Comparison of ENCODE assay signal across 1 cellular context in the genomic region with DNA sequence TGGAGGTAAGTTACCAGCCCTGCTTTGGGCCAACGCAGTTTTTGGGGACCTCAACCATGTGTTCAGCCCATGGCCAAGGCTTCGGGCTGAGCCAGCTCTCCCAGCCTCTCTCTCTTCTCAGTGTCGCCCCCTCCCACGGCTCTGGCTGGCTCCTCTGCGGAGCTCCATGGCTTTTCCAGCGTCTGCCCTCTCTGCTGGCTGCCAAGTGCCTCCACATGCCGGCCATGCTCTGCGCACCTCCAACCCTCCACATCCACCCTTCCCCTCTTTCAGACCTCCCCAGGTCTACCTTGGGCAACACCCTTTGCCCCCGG.
TF ChIP-seq lines count a peak whose summit lies in the region.

No MANE protein-coding gene starts in this region.

TF ChIP-seq in K562, 482 proteins besides CTCF, POLR2A, EP300 and RAD21:
- TF ChIP-seq FOXJ3 (CRISPR knock-in tag; IDR thresholded peaks at IDR 0.05) (no peak), BRCA1 (IDR thresholded peaks at IDR 0.05) (no peak), BRCA1 (CRISPR knock-in tag; IDR thresholded peaks at IDR 0.05) (0 out of 2 replicates have a peak, but pooled peaks have one; percentile 71), KDM5B (IDR thresholded peaks at IDR 0.05; ENCODE audit: insufficient replicate concordance, low read depth, low read length) (peak; percentile 6), PTBP1 (IDR thresholded peaks at IDR 0.05; ENCODE audit: low read depth, low read length) (0 out of 2 replicates have a peak, but pooled peaks have one; percentile 9), ZNF655 (CRISPR knock-in tag; IDR thresholded peaks at IDR 0.05) (no peak), JUND (IDR thresholded peaks at IDR 0.05; ENCODE audit: borderline replicate concordance, low read depth, low read length) (no peak), JUND (tag; IDR thresholded peaks at IDR 0.05; ENCODE audit: borderline replicate concordance, low read depth, low read length) (no peak), ZNF830 (CRISPR knock-in tag; IDR thresholded peaks at IDR 0.05) (no peak), RERE (CRISPR knock-in tag; IDR thresholded peaks at IDR 0.05; ENCODE audit: borderline replicate concordance) (no peak), POLR2G (IDR thresholded peaks at IDR 0.05; ENCODE audit: low read depth, low read length) (0 out of 2 replicates have a peak, but pooled peaks have one; percentile 24), MAFK (IDR thresholded peaks at IDR 0.05; ENCODE audit: low read length) (no peak)
- TF ChIP-seq, protein P1, sequence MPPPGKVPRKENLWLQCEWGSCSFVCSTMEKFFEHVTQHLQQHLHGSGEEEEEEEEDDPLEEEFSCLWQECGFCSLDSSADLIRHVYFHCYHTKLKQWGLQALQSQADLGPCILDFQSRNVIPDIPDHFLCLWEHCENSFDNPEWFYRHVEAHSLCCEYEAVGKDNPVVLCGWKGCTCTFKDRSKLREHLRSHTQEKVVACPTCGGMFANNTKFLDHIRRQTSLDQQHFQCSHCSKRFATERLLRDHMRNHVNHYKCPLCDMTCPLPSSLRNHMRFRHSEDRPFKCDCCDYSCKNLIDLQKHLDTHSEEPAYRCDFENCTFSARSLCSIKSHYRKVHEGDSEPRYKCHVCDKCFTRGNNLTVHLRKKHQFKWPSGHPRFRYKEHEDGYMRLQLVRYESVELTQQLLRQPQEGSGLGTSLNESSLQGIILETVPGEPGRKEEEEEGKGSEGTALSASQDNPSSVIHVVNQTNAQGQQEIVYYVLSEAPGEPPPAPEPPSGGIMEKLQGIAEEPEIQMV (tag; conservative IDR thresholded peaks at IDR 0.05; ENCODE audit: low read depth): no peak
- TF ChIP-seq, protein P2, sequence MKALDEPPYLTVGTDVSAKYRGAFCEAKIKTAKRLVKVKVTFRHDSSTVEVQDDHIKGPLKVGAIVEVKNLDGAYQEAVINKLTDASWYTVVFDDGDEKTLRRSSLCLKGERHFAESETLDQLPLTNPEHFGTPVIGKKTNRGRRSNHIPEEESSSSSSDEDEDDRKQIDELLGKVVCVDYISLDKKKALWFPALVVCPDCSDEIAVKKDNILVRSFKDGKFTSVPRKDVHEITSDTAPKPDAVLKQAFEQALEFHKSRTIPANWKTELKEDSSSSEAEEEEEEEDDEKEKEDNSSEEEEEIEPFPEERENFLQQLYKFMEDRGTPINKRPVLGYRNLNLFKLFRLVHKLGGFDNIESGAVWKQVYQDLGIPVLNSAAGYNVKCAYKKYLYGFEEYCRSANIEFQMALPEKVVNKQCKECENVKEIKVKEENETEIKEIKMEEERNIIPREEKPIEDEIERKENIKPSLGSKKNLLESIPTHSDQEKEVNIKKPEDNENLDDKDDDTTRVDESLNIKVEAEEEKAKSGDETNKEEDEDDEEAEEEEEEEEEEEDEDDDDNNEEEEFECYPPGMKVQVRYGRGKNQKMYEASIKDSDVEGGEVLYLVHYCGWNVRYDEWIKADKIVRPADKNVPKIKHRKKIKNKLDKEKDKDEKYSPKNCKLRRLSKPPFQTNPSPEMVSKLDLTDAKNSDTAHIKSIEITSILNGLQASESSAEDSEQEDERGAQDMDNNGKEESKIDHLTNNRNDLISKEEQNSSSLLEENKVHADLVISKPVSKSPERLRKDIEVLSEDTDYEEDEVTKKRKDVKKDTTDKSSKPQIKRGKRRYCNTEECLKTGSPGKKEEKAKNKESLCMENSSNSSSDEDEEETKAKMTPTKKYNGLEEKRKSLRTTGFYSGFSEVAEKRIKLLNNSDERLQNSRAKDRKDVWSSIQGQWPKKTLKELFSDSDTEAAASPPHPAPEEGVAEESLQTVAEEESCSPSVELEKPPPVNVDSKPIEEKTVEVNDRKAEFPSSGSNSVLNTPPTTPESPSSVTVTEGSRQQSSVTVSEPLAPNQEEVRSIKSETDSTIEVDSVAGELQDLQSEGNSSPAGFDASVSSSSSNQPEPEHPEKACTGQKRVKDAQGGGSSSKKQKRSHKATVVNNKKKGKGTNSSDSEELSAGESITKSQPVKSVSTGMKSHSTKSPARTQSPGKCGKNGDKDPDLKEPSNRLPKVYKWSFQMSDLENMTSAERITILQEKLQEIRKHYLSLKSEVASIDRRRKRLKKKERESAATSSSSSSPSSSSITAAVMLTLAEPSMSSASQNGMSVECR (CRISPR knock-in tag; IDR thresholded peaks at IDR 0.05): 0 out of 2 replicates have a peak, but pooled peaks have one; percentile 1
